10 cellular contexts compared by ENCODE assay signal in genomic region chr1:241136401-241136800, GRCh38.
"Had no signal": no experiment of that assay in that cellular context is flagged by ENCODE, and none has a peak within 500 bp of the region (broad histone marks: within the 10 kb centered on the region; RNA-seq: fewer than 3 reads in every experiment).

No MANE protein-coding gene starts in this region.

- H3K27ac ChIP-seq: GM23248 had no signal

- FAIRE-seq: H54 had no signal

- H3K9me3 ChIP-seq: HAP-1 had no signal

- H3K27ac Mint-ChIP-seq: GM23338, H9, HFFc6 had no signal

- H3K9ac ChIP-seq: GM23248 had no signal

- H3K4me3 ChIP-seq: GM23248, GM23338, HAP-1 had no signal

- H2AFZ ChIP-seq: GM23248, GM23338 had no signal

- H3K9me3 Mint-ChIP-seq: HFFc6 had no signal

- ATAC-seq: GM23338, HCT116 had no signal

- H3K4me3 Mint-ChIP-seq: GM23338, H9, HFFc6 had no signal

- H3K36me3 ChIP-seq: HAP-1 had no signal

- DNase-seq: GM23248, GOT3, H7, H9, HCEC 1CT, HFFc6 had no signal

- H3K4me1 ChIP-seq: HAP-1 had no signal

- H3K4me2 ChIP-seq: GM23338 had no signal
